In the genomic region with DNA sequence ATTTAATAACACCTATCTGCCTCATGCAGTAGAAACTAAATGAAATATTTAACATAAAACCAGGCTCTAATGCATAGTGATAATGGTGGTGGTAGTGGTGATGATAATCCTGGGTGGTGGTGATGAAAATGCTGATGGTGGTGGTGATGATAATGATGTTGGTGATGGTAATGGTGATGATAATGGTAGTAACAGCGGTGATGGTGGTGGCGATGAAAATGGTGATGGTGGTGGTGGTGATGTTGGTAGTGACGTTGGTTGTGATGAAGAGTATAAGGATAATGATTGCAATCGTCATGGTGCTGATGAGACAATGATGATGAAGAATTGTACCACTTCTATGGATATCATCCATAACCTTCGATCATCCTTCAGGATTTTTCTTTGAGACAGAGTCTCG, we compare ENCODE assay signal across 8 cellular contexts.
"Had no signal": no experiment of that assay in that cellular context is flagged by ENCODE, and none has a peak within 500 bp of the region (broad histone marks: within the 10 kb centered on the region; RNA-seq: fewer than 3 reads in every experiment).

No MANE protein-coding gene starts in this region.

- H2AFZ ChIP-seq: GM23338 had no signal

- H3K9me3 Mint-ChIP-seq: GM23338, H9 had no signal

- H3K36me3 Mint-ChIP-seq: IgD-negative memory B cell had no signal

- H3K4me3 Mint-ChIP-seq: GM23338, H9, IgD-negative memory B cell had no signal

- H3K27ac Mint-ChIP-seq: GM23338, H9, IgD-negative memory B cell had no signal

- H3K4me3 ChIP-seq: GM23338 had no signal

- H3K4me1 Mint-ChIP-seq: IgD-negative memory B cell had no signal

- FAIRE-seq: H1, H54 had no signal

- H3K27me3 Mint-ChIP-seq: IgD-negative memory B cell had no signal

- H3K27ac ChIP-seq: KMS-11 had no signal

- DNase-seq: H9, HCEC 1CT, KBM-7 had no signal

- ATAC-seq: GM23338 had no signal

- H3K9ac ChIP-seq: KMS-11 had no signal

- H3K4me2 ChIP-seq: GM23338, KMS-11 had no signal
